8 cellular contexts compared by ENCODE assay signal in genomic region chr11:2884424-2884815, GRCh38. TPM values are rescaled to one million over a fixed set of nuclear protein-coding genes. Genes with fewer than 3 reads are reported as not detected.
A peak's percentile ranks its signal among the peaks of the same experiment; 100 is the strongest.
DNase-seq lines count a peak whose midpoint lies in the region; FAIRE-seq and TF ChIP-seq lines count a peak whose summit lies in the region.

No MANE protein-coding gene starts in this region.

- no peak for TF ChIP-seq POLR2A in suprapubic skin (IDR thresholded peaks at IDR 0.05)

- BruUV-seq in mammary epithelial cell (replicated peaks; lab: Mats Ljungman, UMichigan) = no TSS peak

- H2AFZ ChIP-seq in mammary epithelial cell (ENCODE audit: low read depth, low read length) = peak overlapping the region; percentile 62

- no peaks in the 10 kb centered on the region for H4K20me1 ChIP-seq in mammary epithelial cell (ENCODE audit: insufficient read depth, low read length)

- H3K4me2 ChIP-seq in mammary epithelial cell (ENCODE audit: insufficient read depth, low read depth, low read length) = peak overlapping the region; percentile 70

- in situ Hi-C loops in mammary epithelial cell (cut with MboI; ENCODE audit: low sequenced_read_pairs in 2 of 2) = loop anchor here (25.0 kb wide), 1 partner anchor 447 kb away; the partner anchor contains the start of genes KCNQ1 (in 2 of the 2) and TRPM5 (in 2 of the 2)

- peak overlapping the region; percentile 57 for H3K4me3 ChIP-seq in HUES64 (ENCODE audit: low read length)
- H3K4me3 ChIP-seq in mammary epithelial cell (replicated peaks in 1 of 3; ENCODE audit: insufficient read depth in 1 of 3, low read depth in 2 of 3, low read length in 3 of 3) = peak overlapping the region in 2 of 3 experiments; percentile 27 to 31
- peak overlapping the region in 1 of 2 donors; percentile 55 for H3K4me3 ChIP-seq in kidney (ENCODE audit: low read length in 2 of 2)
- peak overlapping the region; percentile 75 for H3K4me3 ChIP-seq in suprapubic skin

- no peak for FAIRE-seq in kidney (lab: Jason Lieb, UNC)

- H3K9ac ChIP-seq in HUES64 (ENCODE audit: low read depth, low read length) (peak overlapping the region; percentile 60), mammary epithelial cell (ENCODE audit: insufficient read depth, low read length) (no peak overlapping the region), kidney (ENCODE audit: low read length in 2 of 2) (no peak overlapping the region)

- TF ChIP-seq EP300 in suprapubic skin (IDR thresholded peaks at IDR 0.05) = no peak

- CTCF ChIA-PET in mammary epithelial cell (lab: Charles Lee; ENCODE audit: low non-redundant PET) = no interaction called here

- H3K27ac ChIP-seq in HUES64 (ENCODE audit: low read depth, low read length) (no peak overlapping the region), mammary epithelial cell (ENCODE audit: insufficient read depth, low read depth, low read length) (no peak overlapping the region), kidney (ENCODE audit: low read depth in 2 of 2, low read length in 2 of 2) (peak overlapping the region in 1 of 2 donors; percentile 63), suprapubic skin (peak overlapping the region; percentile 69)

- dilution Hi-C loops in mammary epithelial cell (cut with HindIII; ENCODE audit: low sequenced_read_pairs) = loop anchor here (25.0 kb wide), 1 partner anchor 347 kb away; no protein-coding TSS in a partner anchor

- H3K36me3 ChIP-seq in HUES64 (ENCODE audit: insufficient read depth, low read length) (no peaks in the 10 kb centered on the region), mammary epithelial cell (ENCODE audit: insufficient read depth, low read length) (no peaks in the 10 kb centered on the region), kidney (ENCODE audit: control insufficient read depth in 1 of 2, insufficient read depth in 2 of 2, low read length in 2 of 2) (no peaks in the 10 kb centered on the region), suprapubic skin (no peaks in the 10 kb centered on the region)

- H3K9me3 ChIP-seq in HUES64 (ENCODE audit: insufficient read depth, low read depth, low read length) = no peaks in the 10 kb centered on the region
- H3K9me3 ChIP-seq in mammary epithelial cell (replicated peaks; ENCODE audit: insufficient read depth, low read length) = no peaks in the 10 kb centered on the region
- H3K9me3 ChIP-seq in kidney (ENCODE audit: control insufficient read depth in 1 of 2, low read length in 2 of 2) = no peaks in the 10 kb centered on the region
- no peaks in the 10 kb centered on the region for H3K9me3 ChIP-seq in suprapubic skin

- H3K79me2 ChIP-seq in mammary epithelial cell (ENCODE audit: insufficient read depth, low read length) = no peaks in the 10 kb centered on the region

- under 1% methylated on average over 52 of the region's 52 CpGs for WGBS in HUES64
- WGBS in mammary epithelial cell (ENCODE audit: low coverage, missing lambda C conversion rate) = no CpG with 5 or more reads among the region's 52 CpGs
- 0% methylated on average over 11 of the region's 52 CpGs for WGBS in suprapubic skin

- H3K4me1 ChIP-seq in HUES64 (ENCODE audit: insufficient read depth, low read length) (peaks cover 27% of the 10 kb centered on the region), mammary epithelial cell (ENCODE audit: insufficient read depth, low read length) (peaks cover 11% of the 10 kb centered on the region), kidney (ENCODE audit: control insufficient read depth in 1 of 2, insufficient read depth in 1 of 2, low read depth in 1 of 2, low read length in 2 of 2) (peaks cover 3 to 12% of the 10 kb centered on the region in 2 donors), suprapubic skin (peaks cover 41% of the 10 kb centered on the region)

- H3K27me3 ChIP-seq in HUES64 (ENCODE audit: insufficient read depth, low read length) = peaks cover 77% of the 10 kb centered on the region
- H3K27me3 ChIP-seq in mammary epithelial cell (ENCODE audit: insufficient read depth, low read length) = peaks cover 22% of the 10 kb centered on the region
- no peaks in the 10 kb centered on the region for H3K27me3 ChIP-seq in suprapubic skin

- DNase-seq in mammary epithelial cell (no peak), kidney (peak; percentile 88), suprapubic skin (ENCODE audit: low spot score in 2 of 2) (peak in 1 of 2 donors; percentile 82), amniotic stem cell (lab: John Stamatoyannopoulos, UW) (no peak), cerebellum (ENCODE audit: low spot score) (no peak), NOMO-1 (lab: John Stamatoyannopoulos, UW; ENCODE audit: unreplicated experiment in 2 of 2) (no peak), UCSD-AML1 (lab: John Stamatoyannopoulos, UW; ENCODE audit: unreplicated experiment) (no peak)

- TF ChIP-seq CTCF in mammary epithelial cell (conservative IDR thresholded peaks at IDR 0.05 in 1 of 2, IDR thresholded peaks at IDR 0.05 in 1 of 2; ENCODE audit: extremely low read depth in 1 of 2, insufficient read depth in 1 of 2, low read depth in 1 of 2, low read length in 2 of 2) = no peak
- TF ChIP-seq CTCF in kidney (IDR thresholded peaks at IDR 0.05; ENCODE audit: borderline replicate concordance, extremely low read depth, insufficient read depth) = no peak
- no peak for TF ChIP-seq CTCF in suprapubic skin (IDR thresholded peaks at IDR 0.05)

- intact Hi-C loops in mammary epithelial cell (cut with micrococcal nuclease) (no loop called here), kidney (cut with DNase I) (loop anchor here (10.0 kb wide), 1 partner anchor 460 kb away; no protein-coding TSS in a partner anchor)

RNA-seq across cellular contexts. Expression of gene CDKN1C, which starts 1.2 kb away (rescaled TPM):
- polyA plus RNA-seq in HUES64 (2013, experiment 1 of 2) = 18.6 TPM
- 31.3 TPM for polyA plus RNA-seq in HUES64 (2013, experiment 2 of 2)
- total RNA-seq in mammary epithelial cell (under 1 TPM; 0.38 to 0.50 TPM), kidney (54.8 TPM), suprapubic skin (10 to 100 TPM; 14.3 to 50.9 (median 37.3) TPM), cerebellum (21.8 TPM)
- polyA plus RNA-seq in mammary epithelial cell (0.08 TPM), kidney (ENCODE audit: insufficient read depth, low read depth, low replicate concordance) (192 TPM)
- polyA minus RNA-seq in mammary epithelial cell = not detected

RNA-seq across cellular contexts. Expression of gene PHLDA2, which starts 44.8 kb away (rescaled TPM):
- polyA plus RNA-seq in HUES64 (2013, experiment 1 of 2) = 8.3 TPM
- polyA plus RNA-seq in HUES64 (2013, experiment 2 of 2) = 9.8 TPM
- total RNA-seq in mammary epithelial cell = 100 to 1,000 TPM in 1 of 2 donors, 1 to 10 TPM in 1; 9.5 to 164 TPM
- 81.0 TPM for polyA plus RNA-seq in mammary epithelial cell
- polyA minus RNA-seq in mammary epithelial cell = 23.0 TPM
- 19.7 TPM for total RNA-seq in kidney
- 9.0 TPM for polyA plus RNA-seq in kidney (ENCODE audit: insufficient read depth, low read depth, low replicate concordance)
- total RNA-seq in suprapubic skin = 10 to 100 TPM in 3 of 4 donors, 1 to 10 TPM in 1; 7.0 to 26.4 (median 18.2) TPM
- not detected for total RNA-seq in cerebellum

Comparison
In these comparisons a context has a peak if more than half of its experiments do, and no peak if none do; other contexts are left out.
1. RNA of gene CDKN1C, which starts 1.2 kb away (total RNA-seq): 54.8 TPM in kidney (single experiment), 14.3 to 50.9 TPM in suprapubic skin and 21.8 TPM in cerebellum (single experiment); 0.38 to 0.50 TPM in mammary epithelial cell; every median in the first group is over 10 times any median in the second.